ENCODE assay signal across 8 cellular contexts in genomic region chr1:33612877-33613487, GRCh38.
A peak's percentile ranks its signal among the peaks of the same experiment; 100 is the strongest.
DNase-seq lines count a peak whose midpoint lies in the region; ATAC-seq and TF ChIP-seq lines count a peak whose summit lies in the region.

No MANE protein-coding gene starts in this region.

- DNase-seq in CD1c-positive myeloid dendritic cell (ENCODE audit: extremely low spot score) (peak; percentile 67), GM23248 (peak; percentile 80), NCI-H226 (peak; percentile 24), glomerular endothelial cell (ENCODE audit: extremely low read depth, low read depth, low spot score) (peak; percentile 34), prostate gland (ENCODE audit: low spot score) (peak; percentile 36)
- DNase-seq in activated CD4-positive, alpha-beta memory T cell treated with anti-CD3 and anti-CD28 coated beads, Interleukin-2, amount 10 ng/mL, durations not matched to agents 7 days and 5 days, result peak; percentile 29

- H3K27ac ChIP-seq in GM23248 (no peak overlapping the region), prostate gland (no peak overlapping the region)

- intact Hi-C loops in prostate gland (cut with DNase I), result no loop called here

- in situ Hi-C loops in GM23248 (cut with MboI), result no loop called here

- no peak overlapping the region for H3K9ac ChIP-seq in GM23248

- TF ChIP-seq CTCF in prostate gland (IDR thresholded peaks at IDR 0.05), result peak; percentile 62 to 77 (median 75)

- POLR2A ChIA-PET in activated CD4-positive, alpha-beta memory T cell treated with anti-CD3 and anti-CD28 coated beads, Interleukin-2, amount 10 ng/mL, durations not matched to agents 7 days and 5 days (lab: Charles Lee), result no interaction called here

- H3K36me3 Mint-ChIP-seq in activated CD4-positive, alpha-beta memory T cell treated with anti-CD3 and anti-CD28 coated beads, Interleukin-2, amount 10 ng/mL, durations not matched to agents 7 days and 5 days (ENCODE audit: low read depth), result no peaks in the 10 kb centered on the region

- peaks cover 26% of the 10 kb centered on the region for H3K27me3 Mint-ChIP-seq in activated CD4-positive, alpha-beta memory T cell treated with anti-CD3 and anti-CD28 coated beads, Interleukin-2, amount 10 ng/mL, durations not matched to agents 7 days and 5 days

- H3K4me3 Mint-ChIP-seq in activated CD4-positive, alpha-beta memory T cell treated with anti-CD3 and anti-CD28 coated beads, Interleukin-2, amount 10 ng/mL, durations not matched to agents 7 days and 5 days, result no peak overlapping the region

- TF ChIP-seq POLR2A in prostate gland (IDR thresholded peaks at IDR 0.05), result no peak

- no peak overlapping the region for H3K27ac Mint-ChIP-seq in activated CD4-positive, alpha-beta memory T cell treated with anti-CD3 and anti-CD28 coated beads, Interleukin-2, amount 10 ng/mL, durations not matched to agents 7 days and 5 days

- no peaks in the 10 kb centered on the region for H3K9me3 Mint-ChIP-seq in activated CD4-positive, alpha-beta memory T cell treated with anti-CD3 and anti-CD28 coated beads, Interleukin-2, amount 10 ng/mL, durations not matched to agents 7 days and 5 days

- ATAC-seq in HG03520 (IDR thresholded peaks at IDR 0.05; ENCODE audit: unreplicated experiment) (no peak), GM19455 (IDR thresholded peaks at IDR 0.05; ENCODE audit: unreplicated experiment) (no peak)

- no peaks in the 10 kb centered on the region for H3K4me1 Mint-ChIP-seq in activated CD4-positive, alpha-beta memory T cell treated with anti-CD3 and anti-CD28 coated beads, Interleukin-2, amount 10 ng/mL, durations not matched to agents 7 days and 5 days

- H3K79me2 ChIP-seq in GM23248 (ENCODE audit: insufficient read depth), result no peaks in the 10 kb centered on the region

- CTCF ChIA-PET in activated CD4-positive, alpha-beta memory T cell treated with anti-CD3 and anti-CD28 coated beads, Interleukin-2, amount 10 ng/mL, durations not matched to agents 7 days and 5 days (lab: Charles Lee), result interaction anchor here (0.7 to 5.6 kb wide), 11 partner anchors 9 to 318 kb away, joined by 3 to 23 read pairs (median 4); partner anchors contain the start of gene ZSCAN20

- no peaks in the 10 kb centered on the region for H3K36me3 ChIP-seq in GM23248 (ENCODE audit: low read depth)
- H3K36me3 ChIP-seq in prostate gland, result no peaks in the 10 kb centered on the region

- H3K9me2 ChIP-seq in GM23248 (ENCODE audit: insufficient read depth), result no peaks in the 10 kb centered on the region

- H2AFZ ChIP-seq in GM23248, result no peak overlapping the region

- WGBS in GM23248 (ENCODE audit: low coverage in 1 of 2, low lambda C conversion rate in 2 of 2, missing lambda C conversion rate in 2 of 2), 2 experiments, result 33 to 34% methylated on average over 11 of the region's 11 CpGs
- WGBS in prostate gland, result 31% methylated on average over 11 of the region's 11 CpGs

- no peak overlapping the region for H3K4me3 ChIP-seq in GM23248
- no peak overlapping the region for H3K4me3 ChIP-seq in prostate gland

- no peaks in the 10 kb centered on the region for H3K9me3 ChIP-seq in GM23248 (ENCODE audit: low read depth)
- no peaks in the 10 kb centered on the region for H3K9me3 ChIP-seq in prostate gland

- H3K4me1 ChIP-seq in GM23248 (ENCODE audit: insufficient read depth) (no peaks in the 10 kb centered on the region), prostate gland (replicated peaks) (no peaks in the 10 kb centered on the region)

- H4K20me1 ChIP-seq in GM23248 (ENCODE audit: insufficient read depth), result no peaks in the 10 kb centered on the region

- H3K4me2 ChIP-seq in GM23248 (ENCODE audit: unreplicated experiment), result no peak overlapping the region

- H3K27me3 ChIP-seq in GM23248 (replicated peaks; ENCODE audit: insufficient read depth) (no peaks in the 10 kb centered on the region), prostate gland (replicated peaks; ENCODE audit: insufficient read depth) (no peaks in the 10 kb centered on the region)

- no peaks in the 10 kb centered on the region for H3F3A ChIP-seq in GM23248 (ENCODE audit: insufficient read depth)

Comparison
In these comparisons a context has a peak if more than half of its experiments do, and no peak if none do; other contexts are left out.
1. DNase-seq: peak in every context shown above with its lines; median percentile 80 in GM23248; 67 in CD1c-positive myeloid dendritic cell; 36 in prostate gland; 34 in glomerular endothelial cell; 29 in activated CD4-positive, alpha-beta memory T cell treated with anti-CD3 and anti-CD28 coated beads, Interleukin-2, amount 10 ng/mL, durations not matched to agents 7 days and 5 days; 24 in NCI-H226.